14 cellular contexts compared by ENCODE assay signal in genomic region chr15:72902929-72903260, GRCh38.
A peak's percentile ranks its signal among the peaks of the same experiment; 100 is the strongest.
DNase-seq lines count a peak whose midpoint lies in the region; ATAC-seq and TF ChIP-seq lines count a peak whose summit lies in the region.
"Had no signal": no experiment of that assay in that cellular context is flagged by ENCODE, and none has a peak within 500 bp of the region (broad histone marks: within the 10 kb centered on the region; RNA-seq: fewer than 3 reads in every experiment).

No MANE protein-coding gene starts in this region.

- ATAC-seq in HG03342 (IDR thresholded peaks at IDR 0.05; ENCODE audit: unreplicated experiment) (no peak), GM21786 (IDR thresholded peaks at IDR 0.05; ENCODE audit: unreplicated experiment) (no peak)

- 14 to 18% methylated on average over 5 of the region's 5 CpGs for WGBS in GM23248 (ENCODE audit: low coverage in 1 of 2, low lambda C conversion rate in 2 of 2, missing lambda C conversion rate in 2 of 2), 2 experiments
- 80 to 81% methylated on average over 5 of the region's 5 CpGs for WGBS in sigmoid colon, 2 donors

- H3K4me1 ChIP-seq in GM23248 (ENCODE audit: insufficient read depth), result peaks cover 16% of the 10 kb centered on the region
- H3K4me1 ChIP-seq in muscle layer of colon (ENCODE audit: insufficient read depth, low read length), result peaks cover 21% of the 10 kb centered on the region
- H3K4me1 ChIP-seq in sigmoid colon, result peaks cover 0 to 20% (median 19%) of the 10 kb centered on the region in 4 donors
- H3K4me1 ChIP-seq: Peyer's patch had no signal

- H3K36me3 ChIP-seq in GM23248 (ENCODE audit: low read depth) (no peaks in the 10 kb centered on the region), muscle layer of colon (ENCODE audit: insufficient read depth, low read length) (no peaks in the 10 kb centered on the region), sigmoid colon (no peaks in the 10 kb centered on the region)
- H3K36me3 ChIP-seq: Peyer's patch had no signal

- H3K9ac ChIP-seq in GM23248 (no peak overlapping the region), muscle layer of colon (ENCODE audit: low read length) (no peak overlapping the region)

- H3K4me2 ChIP-seq in GM23248 (ENCODE audit: unreplicated experiment), result peak overlapping the region; percentile 65

- H3K79me2 ChIP-seq in GM23248 (ENCODE audit: insufficient read depth), result no peaks in the 10 kb centered on the region

- in situ Hi-C loops in GM23248 (cut with MboI), result no loop called here

- no peak for TF ChIP-seq POLR2A in sigmoid colon (IDR thresholded peaks at IDR 0.05)

- H3K27ac ChIP-seq in GM23248, result peak overlapping the region; percentile 11; the same call in 1 of the 2 replicates
- H3K27ac ChIP-seq in VCaP, result peak overlapping the region; percentile 13
- H3K27ac ChIP-seq in muscle layer of colon (ENCODE audit: low read depth, low read length), result peak overlapping the region; percentile 42
- H3K27ac ChIP-seq in sigmoid colon, result peak overlapping the region in 3 of 4 donors; percentile 22 to 57 (median 41)
- H3K27ac ChIP-seq in caudate nucleus (ENCODE audit: low read depth, low read length), result no peak overlapping the region

- H3K9me3 ChIP-seq in GM23248 (ENCODE audit: low read depth) (no peaks in the 10 kb centered on the region), muscle layer of colon (ENCODE audit: low read length) (no peaks in the 10 kb centered on the region), sigmoid colon (no peaks in the 10 kb centered on the region)
- H3K9me3 ChIP-seq: Peyer's patch had no signal

- peak overlapping the region; percentile 75 for H2AFZ ChIP-seq in GM23248

- DNase-seq in GM23248, result no peak
- DNase-seq in sigmoid colon, result no peak
- no peak for DNase-seq in caudate nucleus (lab: John Stamatoyannopoulos, UW)
- DNase-seq in NCI-H1092 treated with DMSO at 0.1 percent for 48 hours (lab: John Stamatoyannopoulos, UW), result no peak
- DNase-seq: CD4-positive, CD25-positive, alpha-beta regulatory T cell; H9; NCI-H187; NCI-H226; NCI-H524 treated with DMSO at 0.1 percent for 48 hours; Peyer's patch had no signal

- H3K27me3 ChIP-seq in GM23248 (replicated peaks; ENCODE audit: insufficient read depth) (peaks cover 7% of the 10 kb centered on the region; the same call in 1 of the 2 replicates), muscle layer of colon (ENCODE audit: control insufficient read depth in 1 of 2, insufficient read depth in 2 of 2, low read length in 2 of 2) (no peaks in the 10 kb centered on the region), sigmoid colon (no peaks in the 10 kb centered on the region)
- H3K27me3 ChIP-seq: Peyer's patch had no signal

- no peak for TF ChIP-seq EP300 in sigmoid colon (IDR thresholded peaks at IDR 0.05)

- H3K4me3 ChIP-seq in GM23248, result peak overlapping the region; percentile 25
- H3K4me3 ChIP-seq in muscle layer of colon (ENCODE audit: low read depth in 1 of 2, low read length in 2 of 2), result peak overlapping the region in 1 of 2 donors; percentile 19
- no peak overlapping the region for H3K4me3 ChIP-seq in sigmoid colon
- H3K4me3 ChIP-seq: Peyer's patch had no signal

- intact Hi-C loops in sigmoid colon (cut with DNase I), result no loop called here

- no peaks in the 10 kb centered on the region for H3K9me2 ChIP-seq in GM23248 (ENCODE audit: insufficient read depth)

- TF ChIP-seq CTCF in VCaP (conservative IDR thresholded peaks at IDR 0.05) (no peak), sigmoid colon (IDR thresholded peaks at IDR 0.05) (no peak)

- no peaks in the 10 kb centered on the region for H3F3A ChIP-seq in GM23248 (ENCODE audit: insufficient read depth)

- no peaks in the 10 kb centered on the region for H4K20me1 ChIP-seq in GM23248 (ENCODE audit: insufficient read depth)
